Comparison of ENCODE assay signal across 24 cellular contexts in the genomic region with DNA sequence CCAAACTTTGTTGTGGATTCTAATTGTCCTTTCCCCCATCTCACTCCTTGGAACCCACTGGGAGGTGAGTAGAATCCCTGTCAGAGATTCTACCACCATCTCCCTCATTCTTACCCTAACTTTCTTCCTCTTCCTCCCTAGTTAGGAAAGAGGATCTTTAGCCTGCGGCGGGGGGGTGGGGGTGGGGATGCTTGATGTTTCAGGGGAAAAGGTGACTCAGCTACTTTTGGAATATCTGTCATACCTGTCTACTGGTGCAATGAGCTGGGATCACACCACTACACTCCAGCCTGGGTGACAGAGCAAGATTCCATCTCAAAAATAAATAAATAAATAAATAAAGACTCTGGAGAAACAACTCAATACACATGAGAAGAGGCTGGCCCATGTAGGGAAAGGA. TPM values are rescaled to one million over a fixed set of nuclear protein-coding genes. Genes with fewer than 3 reads are reported as not detected.
DNase-seq lines count a peak whose midpoint lies in the region; ATAC-seq, FAIRE-seq and TF ChIP-seq lines count a peak whose summit lies in the region.
"Had no signal": no experiment of that assay in that cellular context is flagged by ENCODE, and none has a peak within 500 bp of the region (broad histone marks: within the 10 kb centered on the region; RNA-seq: fewer than 3 reads in every experiment).

No MANE protein-coding gene starts in this region.

- TF ChIP-seq RAD21 in K562 (CRISPR knock-in tag; conservative IDR thresholded peaks at IDR 0.05 in 1 of 2, IDR thresholded peaks at IDR 0.05 in 1 of 2) = no peak

- 2% methylated on average over 2 of the region's 2 CpGs for WGBS in K562 (ENCODE audit: insufficient coverage, low coverage, missing lambda C conversion rate)
- WGBS in trophoblast cell (ENCODE audit: extremely low coverage, insufficient coverage, insufficient read length) = no CpG with 5 or more reads among the region's 2 CpGs

- H3K36me3 ChIP-seq in K562 (ENCODE audit: control insufficient read depth, insufficient read depth, low read length) (no peaks in the 10 kb centered on the region), trophoblast cell (ENCODE audit: control insufficient read depth in 1 of 2, insufficient read depth in 2 of 2, low read length in 2 of 2) (no peaks in the 10 kb centered on the region)
- H3K36me3 ChIP-seq: BE2C, BLaER1 had no signal

- H3K27ac ChIP-seq in K562 (ENCODE audit: extremely low read depth, low read depth, low read length) (no peak overlapping the region), trophoblast cell (ENCODE audit: low read depth, low read length) (no peak overlapping the region), dorsolateral prefrontal cortex (no peak overlapping the region)
- H3K27ac ChIP-seq: BLaER1 had no signal

- intact Hi-C loops in K562 (cut with micrococcal nuclease) = no loop called here
- intact Hi-C loops in dendritic cell treated with granulocyte-macrophage colony-stimulating factor and Interleukin-4, amounts not matched to agents 40 ng/mL and 50 ng/mL, for 4 days (cut with micrococcal nuclease) = no loop called here
- intact Hi-C loops in dorsolateral prefrontal cortex (cut with DNase I) = no loop called here

- no peak overlapping the region for H2AK5ac ChIP-seq in trophoblast cell (ENCODE audit: low read length)

- in situ Hi-C loops in K562 (cut with MboI) = no loop called here

- peaks cover 0 to 4% of the 10 kb centered on the region in 2 experiments; a peak in 2 of 5 replicates for H3K27me3 ChIP-seq in K562 (ENCODE audit: control insufficient read depth in 2 of 2, insufficient read depth in 2 of 2, low read length in 2 of 2)
- no peaks in the 10 kb centered on the region for H3K27me3 ChIP-seq in trophoblast cell (ENCODE audit: insufficient read depth, low read length)
- peaks cover 0 to 10% (median 0%) of the 10 kb centered on the region in 45 donors for H3K27me3 ChIP-seq in dorsolateral prefrontal cortex
- H3K27me3 ChIP-seq: BE2C, BLaER1 had no signal

- H3K4me2 ChIP-seq in K562 (ENCODE audit: insufficient read depth, low read length) (peak overlapping the region; percentile 0; the same call in 1 of the 2 replicates), trophoblast cell (ENCODE audit: low read length) (no peak overlapping the region)
- H3K4me2 ChIP-seq: BLaER1 had no signal

- H3K27me3 Mint-ChIP-seq in dendritic cell treated with granulocyte-macrophage colony-stimulating factor and Interleukin-4, amounts not matched to agents 40 ng/mL and 50 ng/mL, for 4 days = peaks cover 10% of the 10 kb centered on the region
- H3K27me3 Mint-ChIP-seq: CD4-positive, CD25-positive, alpha-beta regulatory T cell had no signal

- H3K4me1 ChIP-seq in K562 (replicated peaks in 1 of 2; ENCODE audit: control insufficient read depth in 2 of 2, insufficient read depth in 2 of 2, low read length in 2 of 2) = peaks cover 4 to 10% of the 10 kb centered on the region in 2 experiments; a peak in 4 of 5 replicates
- no peaks in the 10 kb centered on the region for H3K4me1 ChIP-seq in trophoblast cell (ENCODE audit: control insufficient read depth in 1 of 2, insufficient read depth in 2 of 2, low read length in 2 of 2)
- H3K4me1 ChIP-seq: BE2C, BLaER1, Caco-2 had no signal

- H3K79me2 ChIP-seq in K562 (ENCODE audit: control insufficient read depth, insufficient read depth, low read length) (no peaks in the 10 kb centered on the region), trophoblast cell (ENCODE audit: control insufficient read depth, insufficient read depth, low read length, poor library complexity) (no peaks in the 10 kb centered on the region)

- TF ChIP-seq EP300 in K562 (IDR thresholded peaks at IDR 0.05; ENCODE audit: low read length) = peak; percentile 70

- H3K9ac ChIP-seq in K562 (ENCODE audit: insufficient read depth in 1 of 2, low read depth in 2 of 2, low read length in 2 of 2) (no peak overlapping the region), trophoblast cell (ENCODE audit: low read length) (no peak overlapping the region)
- H3K9ac ChIP-seq: BLaER1 had no signal

- H4K12ac ChIP-seq in trophoblast cell (ENCODE audit: low read depth, low read length) = no peak overlapping the region

- no peak overlapping the region for H2BK120ac ChIP-seq in trophoblast cell (ENCODE audit: insufficient read depth, low read length, poor library complexity)

- no peaks in the 10 kb centered on the region for H3K79me1 ChIP-seq in trophoblast cell (ENCODE audit: low read length)

- H3K14ac ChIP-seq in trophoblast cell (ENCODE audit: low read length) = no peak overlapping the region

- H4K91ac ChIP-seq in trophoblast cell (ENCODE audit: low read depth, low read length) = no peak overlapping the region

- ATAC-seq in K562 = peak; percentile 51
- no peak for ATAC-seq in HG03342 (IDR thresholded peaks at IDR 0.05; ENCODE audit: unreplicated experiment)

- H3K18ac ChIP-seq in trophoblast cell (ENCODE audit: low read length) = no peak overlapping the region

- no peak overlapping the region for H3K4me3 ChIP-seq in K562
- no peak overlapping the region for H3K4me3 ChIP-seq in trophoblast cell (ENCODE audit: low read depth, low read length)
- no peak overlapping the region for H3K4me3 ChIP-seq in dorsolateral prefrontal cortex
- H3K4me3 ChIP-seq: BLaER1 had no signal

- H2AFZ ChIP-seq in K562 (ENCODE audit: low read depth, low read length) = peak overlapping the region; percentile 2; the same call in 1 of the 2 replicates
- no peak overlapping the region for H2AFZ ChIP-seq in trophoblast cell (ENCODE audit: insufficient read depth, low read length, poor library complexity)

- DNase-seq in K562 (ENCODE audit: extremely low read depth in 1 of 4, low spot score in 3 of 4) = peak; percentile 41 to 79 (median 57)
- peak; percentile 59 to 76 for DNase-seq in trophoblast cell
- DNase-seq in dorsolateral prefrontal cortex = no peak
- DNase-seq: 8988T; ACHN; BE2C; C1 segment of cervical spinal cord; Caco-2; Calu3; CD4-positive, alpha-beta memory T cell; CD4-positive, CD25-positive, alpha-beta regulatory T cell; DMS79 treated with DMSO at 0.1 percent for 48 hours; GF-D8 had no signal

- no TSS peak for BruUV-seq in K562 (replicated peaks; lab: Mats Ljungman, UMichigan)

- no peak overlapping the region for H2BK5ac ChIP-seq in trophoblast cell (ENCODE audit: low read depth, low read length, poor library complexity)

- POLR2A ChIA-PET in K562 (lab: Yijun Ruan, JAX) = no interaction called here

- no peak overlapping the region for H3K4ac ChIP-seq in trophoblast cell (ENCODE audit: low read depth, low read length)

- no peaks in the 10 kb centered on the region for H3K9me1 ChIP-seq in K562 (ENCODE audit: control insufficient read depth, insufficient read depth, low read length)

- H3K27ac Mint-ChIP-seq in dendritic cell treated with granulocyte-macrophage colony-stimulating factor and Interleukin-4, amounts not matched to agents 40 ng/mL and 50 ng/mL, for 4 days = peak overlapping the region; percentile 48
- H3K27ac Mint-ChIP-seq: CD4-positive, alpha-beta memory T cell; CD4-positive, CD25-positive, alpha-beta regulatory T cell had no signal

- H3K9me3 ChIP-seq in K562 (replicated peaks; ENCODE audit: control insufficient read depth, insufficient read depth, low read depth, low read length) (no peaks in the 10 kb centered on the region), trophoblast cell (ENCODE audit: insufficient read depth, low read depth, low read length) (peaks cover 14% of the 10 kb centered on the region)
- H3K9me3 ChIP-seq: BE2C, BLaER1, Caco-2 had no signal

- no peak for TF ChIP-seq POLR2A in K562 (conservative IDR thresholded peaks at IDR 0.05)

- H3K9me3 Mint-ChIP-seq in dendritic cell treated with granulocyte-macrophage colony-stimulating factor and Interleukin-4, amounts not matched to agents 40 ng/mL and 50 ng/mL, for 4 days = no peaks in the 10 kb centered on the region

- CTCF ChIA-PET in K562 (lab: Yijun Ruan, JAX; ENCODE audit: low intra/inter-chr PET ratio) = no interaction called here

- H2BK12ac ChIP-seq in trophoblast cell (ENCODE audit: low read length) = no peak overlapping the region

- peaks cover 9% of the 10 kb centered on the region for H3K4me1 Mint-ChIP-seq in dendritic cell treated with granulocyte-macrophage colony-stimulating factor and Interleukin-4, amounts not matched to agents 40 ng/mL and 50 ng/mL, for 4 days (ENCODE audit: low read depth)
- H3K4me1 Mint-ChIP-seq: CD4-positive, alpha-beta memory T cell; CD4-positive, CD25-positive, alpha-beta regulatory T cell had no signal

- H3K4me3 Mint-ChIP-seq in dendritic cell treated with granulocyte-macrophage colony-stimulating factor and Interleukin-4, amounts not matched to agents 40 ng/mL and 50 ng/mL, for 4 days = no peak overlapping the region
- H3K4me3 Mint-ChIP-seq: CD14-positive monocyte; CD4-positive, alpha-beta memory T cell; CD4-positive, CD25-positive, alpha-beta regulatory T cell had no signal

- no peaks in the 10 kb centered on the region for H3K36me3 Mint-ChIP-seq in dendritic cell treated with granulocyte-macrophage colony-stimulating factor and Interleukin-4, amounts not matched to agents 40 ng/mL and 50 ng/mL, for 4 days (ENCODE audit: low read depth)
- H3K36me3 Mint-ChIP-seq: CD14-positive monocyte; CD4-positive, alpha-beta memory T cell; CD4-positive, CD25-positive, alpha-beta regulatory T cell had no signal

- TF ChIP-seq CTCF in K562 (IDR thresholded peaks at IDR 0.05 in 2 of 3, conservative IDR thresholded peaks at IDR 0.05 in 1 of 3; ENCODE audit: insufficient read depth in 2 of 3, low read depth in 1 of 3, low read length in 3 of 3) (no peak), dorsolateral prefrontal cortex (IDR thresholded peaks at IDR 0.05 in 54 of 56, conservative IDR thresholded peaks at IDR 0.05 in 2 of 56; ENCODE audit: low read depth in 1 of 56, partially characterized antibody in 56 of 56) (no peak)

- H3K23ac ChIP-seq in trophoblast cell (ENCODE audit: low read length) = no peak overlapping the region

- H4K20me1 ChIP-seq in K562 (replicated peaks; ENCODE audit: control insufficient read depth, insufficient read depth, low read length) = no peaks in the 10 kb centered on the region
- H4K20me1 ChIP-seq: BLaER1 had no signal

- H4K8ac ChIP-seq in trophoblast cell (ENCODE audit: low read depth, low read length) = no peak overlapping the region

- FAIRE-seq in K562 (lab: Jason Lieb, UNC) = no peak
- FAIRE-seq: A204.1, D721Med, G401.6, GM12891, GM19239 had no signal

RNA-seq across cellular contexts. Expression of a gene that starts 6.4 kb away (rescaled TPM):
- not detected in 2 replicates for total RNA-seq in K562 (2011; cell fraction: chromatin; rRNA removed; ENCODE audit: low replicate concordance)
- not detected in 2 replicates for total RNA-seq in K562 (2011; cell fraction: nucleolus; rRNA removed)
- not detected in 2 replicates for total RNA-seq in K562 (2011; cell fraction: nucleoplasm; rRNA removed)
- total RNA-seq in K562 (2014; rRNA removed) (not detected in 2 replicates), K562 (2014; rRNA removed; fragmentation: Illumina TruSeq; extraction: Trizol) (not detected in 2 replicates), K562 (2015; rRNA removed; fragmentation: Illumina TruSeq; extraction: Trizol) (not detected in 2 replicates), K562 (2021) (not detected in 2 replicates), dorsolateral prefrontal cortex (under 1 TPM in 45 of 120 experiments, not detected in 75; 0.19 to 0.99 (median 0.33) TPM)
- polyA plus RNA-seq in K562 (2011; rRNA removed) (not detected in 2 replicates), K562 (2014; fragmentation: Illumina TruSeq; extraction: Trizol) (not detected in 2 replicates), K562 (2014; fragmentation: Nextera tagmentation; extraction: Ambion mirVana) (not detected), K562 (2014; rRNA removed) (0.13 TPM in 1 of 2 replicates, not detected in the other)
- polyA plus RNA-seq in K562 (2011; cell fraction: cytosol; rRNA removed) = not detected in 2 replicates
- polyA plus RNA-seq in K562 (2011; cell fraction: nucleus; rRNA removed) = not detected in 2 replicates
- 0.04 and 0.06 TPM in 2 replicates for polyA plus RNA-seq in K562 (2012)
- polyA minus RNA-seq in K562 (2011; rRNA and poly(A)+ RNA removed) = not detected in 2 replicates
- not detected in 2 replicates for polyA minus RNA-seq in K562 (2011; cell fraction: cytosol; rRNA and poly(A)+ RNA removed)
- polyA minus RNA-seq in K562 (2011; cell fraction: nucleus; rRNA and poly(A)+ RNA removed) = not detected in 2 replicates
- not detected in 2 replicates for polyA plus RNA-seq in trophoblast cell (2013)
- total RNA-seq: A673; Caco-2; Calu3; CD4-positive, alpha-beta memory T cell; CD4-positive, CD25-positive, alpha-beta regulatory T cell had no signal
- polyA plus RNA-seq: AG04450; CD14-positive monocyte; CD4-positive, alpha-beta memory T cell; CD4-positive, CD25-positive, alpha-beta regulatory T cell had no signal

Comparison
In these comparisons a context has a peak if more than half of its experiments do, and no peak if none do; other contexts are left out.
1. DNase-seq: peak in K562 (4 of 4) and trophoblast cell (2 of 2); none in dorsolateral prefrontal cortex (0 of 10).